In genomic region chr4:158159054-158159717, GRCh38 we compare ENCODE assay signal across 10 cellular contexts. TPM values are rescaled to one million over a fixed set of nuclear protein-coding genes. Genes with fewer than 3 reads are reported as not detected.
DNase-seq lines count a peak whose midpoint lies in the region; FAIRE-seq and TF ChIP-seq lines count a peak whose summit lies in the region.
"Had no signal": no experiment of that assay in that cellular context is flagged by ENCODE, and none has a peak within 500 bp of the region (broad histone marks: within the 10 kb centered on the region; RNA-seq: fewer than 3 reads in every experiment).

No MANE protein-coding gene starts in this region.

- H3K79me2 ChIP-seq in smooth muscle cell (ENCODE audit: low read depth), result peaks cover 27% of the 10 kb centered on the region

- H3K4me1 ChIP-seq in smooth muscle cell (ENCODE audit: low read depth), result peaks cover 16% of the 10 kb centered on the region

- H3K4me2 ChIP-seq in smooth muscle cell, result peak overlapping the region; percentile 60

- peak; percentile 56 for DNase-seq in HCEC 1CT
- DNase-seq in SK-MEL-5 (ENCODE audit: low read depth, low spot score), result peak; percentile 28
- DNase-seq in epithelial cell of proximal tubule (ENCODE audit: low read depth), result peak; percentile 88
- DNase-seq in smooth muscle cell (lab: John Stamatoyannopoulos, UW; ENCODE audit: unreplicated experiment), result no peak
- no peak for DNase-seq in activated CD4-positive, alpha-beta T cell treated with anti-CD3 and anti-CD28 coated beads for 48 hours
- DNase-seq in SIG-M5 (lab: John Stamatoyannopoulos, UW), result no peak
- no peak for DNase-seq in GM12892 (ENCODE audit: insufficient read length)
- DNase-seq: activated CD4-positive, alpha-beta T cell treated with anti-CD3 and anti-CD28 coated beads, Interleukin-2, amount 10 ng/mL, durations not matched to agents 7 days and 5 days; posterior cingulate gyrus had no signal

- no peak for FAIRE-seq in GM12892 (lab: Jason Lieb, UNC)
- FAIRE-seq: GM19239 had no signal

- H3K4me3 ChIP-seq in epithelial cell of proximal tubule (ENCODE audit: low read depth, low read length) (no peak overlapping the region), smooth muscle cell (no peak overlapping the region)

- H3K9me3 ChIP-seq in smooth muscle cell (replicated peaks; ENCODE audit: low read depth), result no peaks in the 10 kb centered on the region

- H2AFZ ChIP-seq in smooth muscle cell (ENCODE audit: low read depth), result no peak overlapping the region

- no peaks in the 10 kb centered on the region for H3K27me3 ChIP-seq in smooth muscle cell (ENCODE audit: low read depth)

- 24% methylated on average over 3 of the region's 3 CpGs for WGBS in smooth muscle cell (ENCODE audit: low lambda C conversion rate)

- H4K20me1 ChIP-seq in smooth muscle cell (ENCODE audit: low read depth), result no peaks in the 10 kb centered on the region

- peaks cover 28% of the 10 kb centered on the region for H3F3A ChIP-seq in smooth muscle cell (ENCODE audit: low read depth)

- TF ChIP-seq POLR2A in GM12892 (IDR thresholded peaks at IDR 0.05; ENCODE audit: low read depth, low read length), result no peak

- no peaks in the 10 kb centered on the region for H3K36me3 ChIP-seq in smooth muscle cell (ENCODE audit: low read depth)

- peak overlapping the region; percentile 99 for H3K27ac ChIP-seq in smooth muscle cell (ENCODE audit: low read depth)

- in situ Hi-C loops in SK-MEL-5 (cut with HindIII; ENCODE audit: low pct_unique_long_range_greater_than_20kb, low sequenced_read_pairs), result no loop called here

- TF ChIP-seq CTCF in epithelial cell of proximal tubule (conservative IDR thresholded peaks at IDR 0.05; ENCODE audit: low read depth, low read length) (no peak), smooth muscle cell (IDR thresholded peaks at IDR 0.05; ENCODE audit: borderline replicate concordance, insufficient read depth, poor library complexity, severe bottlenecking) (no peak)

- peak overlapping the region; percentile 81 for H3K9ac ChIP-seq in smooth muscle cell (ENCODE audit: low read depth)

RNA-seq across cellular contexts. Expression of gene GASK1B, which starts 13.6 kb away (rescaled TPM):
- 11.7 and 12.8 TPM in 2 replicates for total RNA-seq in SK-MEL-5 (2014; rRNA removed; shearing (Covaris generic))
- 24.4 and 29.9 TPM in 2 replicates for polyA plus RNA-seq in SK-MEL-5 (2015; cell fraction: cytosol; rRNA removed)
- polyA plus RNA-seq in SK-MEL-5 (2015; cell fraction: nucleus; rRNA removed), result 21.6 and 24.1 TPM in 2 replicates
- total RNA-seq in epithelial cell of proximal tubule (0.17 and 0.51 TPM in 2 replicates), smooth muscle cell (62.2 and 79.4 TPM in 2 replicates)
- 12.9 and 22.4 TPM in 2 replicates for polyA plus RNA-seq in smooth muscle cell
- not detected for polyA plus RNA-seq in GM12892 (2012; ENCODE audit: missing spikeins)
- total RNA-seq: activated CD4-positive, alpha-beta T cell treated with anti-CD3 and anti-CD28 coated beads, Interleukin-2, amount 10 ng/mL, durations not matched to agents 7 days and 5 days had no signal

RNA-seq across cellular contexts. Expression of gene TMEM144, which starts 51.1 kb away (rescaled TPM):
- total RNA-seq in SK-MEL-5 (2014; rRNA removed; shearing (Covaris generic)), result 26.8 and 27.1 TPM in 2 replicates
- 13.7 and 25.6 TPM in 2 replicates for polyA plus RNA-seq in SK-MEL-5 (2015; cell fraction: cytosol; rRNA removed)
- 13.2 and 25.5 TPM in 2 replicates for polyA plus RNA-seq in SK-MEL-5 (2015; cell fraction: nucleus; rRNA removed)
- total RNA-seq in epithelial cell of proximal tubule, result 2.9 and 3.5 TPM in 2 replicates
- total RNA-seq in smooth muscle cell, result 4.4 and 13.8 TPM in 2 replicates
- polyA plus RNA-seq in smooth muscle cell, result 0.48 and 2.7 TPM in 2 replicates
- 0.87 TPM for polyA plus RNA-seq in GM12892 (2012; ENCODE audit: missing spikeins)
- total RNA-seq: activated CD4-positive, alpha-beta T cell treated with anti-CD3 and anti-CD28 coated beads, Interleukin-2, amount 10 ng/mL, durations not matched to agents 7 days and 5 days had no signal

Comparison
In these comparisons a context has a peak if more than half of its experiments do, and no peak if none do; other contexts are left out.
1. DNase-seq: peak in HCEC 1CT (single experiment), SK-MEL-5 (single experiment) and epithelial cell of proximal tubule (single experiment); none in smooth muscle cell (single experiment), activated CD4-positive, alpha-beta T cell treated with anti-CD3 and anti-CD28 coated beads for 48 hours (single experiment), SIG-M5 (single experiment) and GM12892 (single experiment).